ENCODE assay signal across 25 cellular contexts in genomic region chr18:25140144-25140961, GRCh38.
"Had no signal": no experiment of that assay in that cellular context is flagged by ENCODE, and none has a peak within 500 bp of the region (broad histone marks: within the 10 kb centered on the region; RNA-seq: fewer than 3 reads in every experiment).

No MANE protein-coding gene starts in this region.

- H3K27me3 ChIP-seq: body of pancreas, hepatocyte had no signal

- H3K9me3 ChIP-seq: body of pancreas, thoracic aorta had no signal

- H3K4me1 Mint-ChIP-seq: activated B cell treated with CpG ODN at 0.5 μM for 24 hours; activated CD4-positive, alpha-beta memory T cell treated with anti-CD3 and anti-CD28 coated beads, Interleukin-2, amount 10 ng/mL, durations not matched to agents 7 days and 5 days; activated CD4-positive, alpha-beta T cell treated with anti-CD3 and anti-CD28 coated beads for 36 hours; activated naive CD4-positive, alpha-beta T cell treated with anti-CD3 and anti-CD28 coated beads, Interleukin-2, amount 10 ng/mL, durations not matched to agents 7 days and 5 days; immature natural killer cell; memory B cell; T-helper 17 cell had no signal

- H3K79me2 ChIP-seq: hepatocyte had no signal

- H3K27ac Mint-ChIP-seq: activated B cell treated with CpG ODN at 0.5 μM for 24 hours; activated CD4-positive, alpha-beta memory T cell treated with anti-CD3 and anti-CD28 coated beads, Interleukin-2, amount 10 ng/mL, durations not matched to agents 7 days and 5 days; activated CD4-positive, alpha-beta T cell treated with anti-CD3 and anti-CD28 coated beads for 36 hours; activated naive CD4-positive, alpha-beta T cell treated with anti-CD3 and anti-CD28 coated beads, Interleukin-2, amount 10 ng/mL, durations not matched to agents 7 days and 5 days; activated T-cell treated with anti-CD3 and anti-CD28 coated beads, Interleukin-2, amount 50 U/mL, for 72 hours; dendritic cell treated with granulocyte-macrophage colony-stimulating factor and Interleukin-4, amounts not matched to agents 40 ng/mL and 50 ng/mL, for 4 days; memory B cell; T-helper 17 cell; type B pancreatic cell had no signal

- H3K9me3 Mint-ChIP-seq: activated B cell treated with CpG ODN at 0.5 μM for 24 hours; activated naive CD4-positive, alpha-beta T cell treated with anti-CD3 and anti-CD28 coated beads, Interleukin-2, amount 10 ng/mL, durations not matched to agents 7 days and 5 days; activated T-cell treated with anti-CD3 and anti-CD28 coated beads, Interleukin-2, amount 50 U/mL, for 72 hours; dendritic cell treated with granulocyte-macrophage colony-stimulating factor and Interleukin-4, amounts not matched to agents 40 ng/mL and 50 ng/mL, for 4 days; immature natural killer cell; memory B cell; neural crest cell; type B pancreatic cell had no signal

- H3K36me3 ChIP-seq: thoracic aorta had no signal

- H3K36me3 Mint-ChIP-seq: activated naive CD4-positive, alpha-beta T cell treated with anti-CD3 and anti-CD28 coated beads, Interleukin-2, amount 10 ng/mL, durations not matched to agents 7 days and 5 days; memory B cell had no signal

- FAIRE-seq: endometrium had no signal

- H3K27ac ChIP-seq: body of pancreas, hepatocyte, thoracic aorta had no signal

- H3K4me2 ChIP-seq: hepatocyte had no signal

- H3K4me1 ChIP-seq: body of pancreas had no signal

- H3K4me3 Mint-ChIP-seq: activated B cell treated with CpG ODN at 0.5 μM for 24 hours; activated CD4-positive, alpha-beta memory T cell treated with anti-CD3 and anti-CD28 coated beads, Interleukin-2, amount 10 ng/mL, durations not matched to agents 7 days and 5 days; activated CD4-positive, alpha-beta T cell treated with anti-CD3 and anti-CD28 coated beads for 36 hours; activated naive CD4-positive, alpha-beta T cell treated with anti-CD3 and anti-CD28 coated beads, Interleukin-2, amount 10 ng/mL, durations not matched to agents 7 days and 5 days; activated T-cell treated with anti-CD3 and anti-CD28 coated beads, Interleukin-2, amount 50 U/mL, for 72 hours; dendritic cell treated with granulocyte-macrophage colony-stimulating factor and Interleukin-4, amounts not matched to agents 40 ng/mL and 50 ng/mL, for 4 days; immature natural killer cell; memory B cell; T-helper 17 cell; type B pancreatic cell had no signal

- DNase-seq: activated B cell treated with CpG ODN at 0.5 μM for 24 hours; activated CD4-positive, alpha-beta memory T cell treated with anti-CD3 and anti-CD28 coated beads, Interleukin-2, amount 10 ng/mL, durations not matched to agents 7 days and 5 days; activated CD4-positive, alpha-beta T cell treated with anti-CD3 and anti-CD28 coated beads for 36 hours; activated effector memory CD4-positive, alpha-beta T cell treated with anti-CD3 and anti-CD28 coated beads, Interleukin-2, amount 50 U/mL, for 16 hours; activated naive CD4-positive, alpha-beta T cell treated with anti-CD3 and anti-CD28 coated beads, Interleukin-2, amount 10 ng/mL, durations not matched to agents 7 days and 5 days; activated T-cell treated with anti-CD3 and anti-CD28 coated beads, Interleukin-2, amount 50 U/mL, for 72 hours; amygdala; body of pancreas; caudate nucleus; effector CD4-positive, alpha-beta T cell; erythroblast; foreskin melanocyte; immature natural killer cell; occipital lobe; stimulated activated CD4-positive, alpha-beta T cell treated with anti-CD3 and anti-CD28 coated beads, Interleukin-4, amount 100 ng/mL, for 1 hour; stimulated activated naive CD4-positive, alpha-beta T cell; SW 1271; T-helper 17 cell had no signal

- ATAC-seq: activated CD4-positive, alpha-beta T cell treated with anti-CD3 and anti-CD28 coated beads for 36 hours; activated T-cell treated with anti-CD3 and anti-CD28 coated beads, Interleukin-2, amount 50 U/mL, for 72 hours; body of pancreas; T-helper 17 cell had no signal

- H2AFZ ChIP-seq: hepatocyte had no signal

- H3K27me3 Mint-ChIP-seq: activated CD4-positive, alpha-beta memory T cell treated with anti-CD3 and anti-CD28 coated beads, Interleukin-2, amount 10 ng/mL, durations not matched to agents 7 days and 5 days; activated CD4-positive, alpha-beta T cell treated with anti-CD3 and anti-CD28 coated beads for 36 hours; activated naive CD4-positive, alpha-beta T cell treated with anti-CD3 and anti-CD28 coated beads, Interleukin-2, amount 10 ng/mL, durations not matched to agents 7 days and 5 days; dendritic cell treated with granulocyte-macrophage colony-stimulating factor and Interleukin-4, amounts not matched to agents 40 ng/mL and 50 ng/mL, for 4 days; memory B cell; T-helper 17 cell; type B pancreatic cell had no signal

- H3K4me3 ChIP-seq: body of pancreas, hepatocyte, thoracic aorta had no signal
